Comparison of ENCODE assay signal across 18 cellular contexts in the genomic region with DNA sequence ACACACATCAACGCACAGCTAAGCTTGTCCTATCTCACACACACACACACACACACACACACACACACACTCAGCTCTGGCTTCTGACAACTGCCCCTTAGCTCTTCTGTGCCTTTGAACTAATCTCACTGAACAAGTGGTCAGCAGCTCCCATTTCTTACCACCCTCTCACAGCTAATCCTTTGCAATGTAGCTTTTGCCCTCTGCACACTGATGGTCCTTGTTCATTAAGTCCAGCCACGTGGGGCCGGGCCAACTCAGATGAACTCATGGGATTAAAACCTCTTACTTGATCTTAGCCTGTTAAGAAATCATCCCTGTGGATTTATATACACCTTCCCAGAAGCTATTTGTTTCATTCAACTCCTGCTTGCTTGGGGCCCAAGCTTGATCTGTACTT. TPM values are rescaled to one million over a fixed set of nuclear protein-coding genes. Genes with fewer than 3 reads are reported as not detected.
DNase-seq lines count a peak whose midpoint lies in the region; ATAC-seq and TF ChIP-seq lines count a peak whose summit lies in the region.
"Had no signal": no experiment of that assay in that cellular context is flagged by ENCODE, and none has a peak within 500 bp of the region (broad histone marks: within the 10 kb centered on the region; RNA-seq: fewer than 3 reads in every experiment).

No MANE protein-coding gene starts in this region.

- peaks cover 30% of the 10 kb centered on the region for H3K27me3 Mint-ChIP-seq in activated T-helper 17 cell treated with anti-CD3 and anti-CD28 coated beads, Interleukin-2, amount 50 U/mL, for 72 hours
- peaks cover 14% of the 10 kb centered on the region for H3K27me3 Mint-ChIP-seq in nephron progenitor cell (ENCODE audit: low read depth, poor library complexity)

- no peaks in the 10 kb centered on the region for H3K36me3 Mint-ChIP-seq in activated T-helper 17 cell treated with anti-CD3 and anti-CD28 coated beads, Interleukin-2, amount 50 U/mL, for 72 hours (ENCODE audit: low read depth)
- no peaks in the 10 kb centered on the region for H3K36me3 Mint-ChIP-seq in nephron progenitor cell (ENCODE audit: low read depth)

- TF ChIP-seq CTCF in nephron progenitor cell (IDR thresholded peaks at IDR 0.05): no peak

- no peak for ATAC-seq in activated T-helper 17 cell treated with anti-CD3 and anti-CD28 coated beads, Interleukin-2, amount 50 U/mL, for 72 hours (replicated peaks)
- ATAC-seq in GM21447 (IDR thresholded peaks at IDR 0.05; ENCODE audit: unreplicated experiment): no peak
- no peak for ATAC-seq in HG03439 (IDR thresholded peaks at IDR 0.05; ENCODE audit: unreplicated experiment)
- ATAC-seq: GM23338 had no signal

- H3K27ac Mint-ChIP-seq in activated T-helper 17 cell treated with anti-CD3 and anti-CD28 coated beads, Interleukin-2, amount 50 U/mL, for 72 hours: peak overlapping the region; percentile 2
- peak overlapping the region; percentile 68 for H3K27ac Mint-ChIP-seq in nephron progenitor cell
- H3K27ac Mint-ChIP-seq: GM23338 had no signal

- DNase-seq in NCI-H82 (lab: John Stamatoyannopoulos, UW): peak; percentile 95
- DNase-seq in nephron progenitor cell: no peak
- no peak for DNase-seq in NK-92 treated with Interleukin-12 subunit alpha and Interleukin-12 subunit beta, amount 100 ng/mL, for 24 hours (lab: John Stamatoyannopoulos, UW)
- no peak for DNase-seq in iPS-NIHi7 (ENCODE audit: extremely low spot score)
- DNase-seq: BE2C, HCEC 1CT, KBM-7, NCI-H1092, NCI-H1436, NCI-H187 treated with DMSO at 0.1 percent for 48 hours, NCI-H748 treated with DMSO at 0.1 percent for 48 hours, Right ventricle myocardium superior, SK-N-SH had no signal

- H3K9me3 Mint-ChIP-seq in activated T-helper 17 cell treated with anti-CD3 and anti-CD28 coated beads, Interleukin-2, amount 50 U/mL, for 72 hours: no peaks in the 10 kb centered on the region
- H3K9me3 Mint-ChIP-seq in nephron progenitor cell: no peaks in the 10 kb centered on the region
- H3K9me3 Mint-ChIP-seq: GM23338 had no signal

- no peak overlapping the region for H3K4me3 Mint-ChIP-seq in activated T-helper 17 cell treated with anti-CD3 and anti-CD28 coated beads, Interleukin-2, amount 50 U/mL, for 72 hours
- H3K4me3 Mint-ChIP-seq in nephron progenitor cell: no peak overlapping the region
- H3K4me3 Mint-ChIP-seq: GM23338 had no signal

- no peaks in the 10 kb centered on the region for H3K4me1 Mint-ChIP-seq in activated T-helper 17 cell treated with anti-CD3 and anti-CD28 coated beads, Interleukin-2, amount 50 U/mL, for 72 hours
- peaks cover 5% of the 10 kb centered on the region for H3K4me1 Mint-ChIP-seq in nephron progenitor cell

RNA-seq across cellular contexts. Expression of gene DPYSL5, which starts 36.6 kb away (rescaled TPM):
- total RNA-seq in activated T-helper 17 cell treated with anti-CD3 and anti-CD28 coated beads, Interleukin-2, amount 50 U/mL, for 72 hours: not detected
- total RNA-seq: Right ventricle myocardium superior, RPMI7951 had no signal
